ENCODE assay signal across 26 cellular contexts in genomic region chr16:15947983-15948509, GRCh38. TPM values are rescaled to one million over a fixed set of nuclear protein-coding genes. Genes with fewer than 3 reads are reported as not detected.
DNase-seq lines count a peak whose midpoint lies in the region; ATAC-seq, FAIRE-seq and TF ChIP-seq lines count a peak whose summit lies in the region.
"Had no signal": no experiment of that assay in that cellular context is flagged by ENCODE, and none has a peak within 500 bp of the region (broad histone marks: within the 10 kb centered on the region; RNA-seq: fewer than 3 reads in every experiment).

No MANE protein-coding gene starts in this region.

- H3K27ac Mint-ChIP-seq in CD8-positive, alpha-beta memory T cell, result peak overlapping the region in 1 of 8 donors; percentile 63
- H3K27ac Mint-ChIP-seq in immature natural killer cell, result no peak overlapping the region

- no peaks in the 10 kb centered on the region for H3K27me3 ChIP-seq in CD8-positive, alpha-beta memory T cell (ENCODE audit: insufficient read depth, low read length, poor library complexity, severe bottlenecking)
- no peaks in the 10 kb centered on the region for H3K27me3 ChIP-seq in small intestine (ENCODE audit: control insufficient read depth in 2 of 2, insufficient read depth in 2 of 2, low read length in 2 of 2)
- H3K27me3 ChIP-seq: adrenal gland, heart left ventricle, SJSA1, upper lobe of left lung had no signal

- H3K27me3 Mint-ChIP-seq in CD8-positive, alpha-beta memory T cell, result peaks cover 0 to 5% of the 10 kb centered on the region in 2 donors
- H3K27me3 Mint-ChIP-seq in immature natural killer cell (ENCODE audit: low read depth in 3 of 3), result peaks cover 5 to 14% (median 9%) of the 10 kb centered on the region in 3 donors
- H3K27me3 Mint-ChIP-seq: activated CD8-positive, alpha-beta memory T cell treated with anti-CD3 and anti-CD28 coated beads, Interleukin-2, amount 10 ng/mL, durations not matched to agents 7 days and 5 days had no signal

- H3K9me3 Mint-ChIP-seq in CD8-positive, alpha-beta memory T cell, result no peaks in the 10 kb centered on the region
- H3K9me3 Mint-ChIP-seq in immature natural killer cell, result no peaks in the 10 kb centered on the region
- H3K9me3 Mint-ChIP-seq: activated T-cell treated with anti-CD3 and anti-CD28 coated beads, Interleukin-2, amount 50 U/mL, for 4 hours; endodermal cell had no signal

- CTCF ChIA-PET in CD8-positive, alpha-beta memory T cell (lab: Charles Lee), result interaction anchor here (0.7 to 1.4 kb wide), 2 partner anchors 9 to 126 kb away, joined by 3 read pairs; no protein-coding TSS in a partner anchor
- CTCF ChIA-PET in RWPE1 (lab: Yijun Ruan, JAX), result no interaction called here

- no peak for DNase-seq in CD8-positive, alpha-beta memory T cell
- DNase-seq in RWPE1 (ENCODE audit: low spot score) (no peak), immature natural killer cell (no peak), small intestine (peak; percentile 44), activated gamma-delta T cell treated with Interleukin-2 at 50 U/mL for 16 hours (no peak), frontal cortex (ENCODE audit: low spot score in 2 of 2) (no peak)
- DNase-seq: activated naive CD4-positive, alpha-beta T cell; activated T-cell treated with anti-CD3 and anti-CD28 coated beads, Interleukin-2, amount 50 U/mL, for 4 hours; adrenal gland; dermis blood vessel endothelial cell; endodermal cell; foreskin fibroblast; H7; heart left ventricle; left ventricle myocardium superior; NCI-H1694; NCI-H446 treated with DMSO at 0.1 percent for 48 hours; occipital lobe; stimulated activated CD4-positive, alpha-beta T cell treated with anti-CD3 and anti-CD28 coated beads, Interleukin-15, amount 100 ng/mL, for 24 hours; stimulated activated CD4-positive, alpha-beta T cell treated with anti-CD3 and anti-CD28 coated beads, Interleukin-4, amount 100 ng/mL, for 4 hours; upper lobe of left lung had no signal

- no peak for ATAC-seq in HG03025 (IDR thresholded peaks at IDR 0.05; ENCODE audit: low FRiP score, unreplicated experiment)
- ATAC-seq: activated T-cell treated with anti-CD3 and anti-CD28 coated beads, Interleukin-2, amount 50 U/mL, for 4 hours; heart left ventricle; left ventricle myocardium superior had no signal

- H3K4me3 Mint-ChIP-seq in CD8-positive, alpha-beta memory T cell, result peak overlapping the region in 4 of 7 donors; percentile 4 to 98 (median 16)
- peak overlapping the region in 3 of 5 donors; percentile 7 to 92 (median 90) for H3K4me3 Mint-ChIP-seq in immature natural killer cell

- TF ChIP-seq CTCF in RWPE1 (conservative IDR thresholded peaks at IDR 0.05; ENCODE audit: low read depth), result no peak

- H3K9me3 ChIP-seq in CD8-positive, alpha-beta memory T cell (ENCODE audit: low read length), result no peaks in the 10 kb centered on the region
- H3K9me3 ChIP-seq in small intestine (ENCODE audit: control insufficient read depth, low read depth), result no peaks in the 10 kb centered on the region
- H3K9me3 ChIP-seq: adrenal gland, esophagus muscularis mucosa, heart left ventricle, SJSA1, upper lobe of left lung had no signal

- 47 to 71% (median 68%) methylated on average over 4 of the region's 4 CpGs for WGBS in small intestine, 3 donors

- POLR2A ChIA-PET in CD8-positive, alpha-beta memory T cell (lab: Charles Lee), result interaction anchor here (1.2 to 1.3 kb wide), 2 partner anchors 12 to 60 kb away, joined by 3 read pairs; partner anchors contain the start of gene CEP20
- POLR2A ChIA-PET in RWPE1 (lab: Yijun Ruan, JAX; ENCODE audit: low non-redundant PET), result no interaction called here

- no peaks in the 10 kb centered on the region for H3K36me3 ChIP-seq in CD8-positive, alpha-beta memory T cell (ENCODE audit: insufficient read depth, low read length)
- H3K36me3 ChIP-seq in small intestine (ENCODE audit: control insufficient read depth in 2 of 2, insufficient read depth in 2 of 2, low read length in 2 of 2), result no peaks in the 10 kb centered on the region
- H3K36me3 ChIP-seq: adrenal gland, esophagus muscularis mucosa, heart left ventricle, upper lobe of left lung had no signal

- peaks cover 0 to 16% (median 1%) of the 10 kb centered on the region in 3 donors for H3K36me3 Mint-ChIP-seq in CD8-positive, alpha-beta memory T cell
- no peaks in the 10 kb centered on the region for H3K36me3 Mint-ChIP-seq in immature natural killer cell

- H3K4me3 ChIP-seq in CD8-positive, alpha-beta memory T cell (ENCODE audit: low read length), result no peak overlapping the region
- H3K4me3 ChIP-seq in small intestine (ENCODE audit: low read depth in 1 of 2, low read length in 2 of 2), result no peak overlapping the region

- no peak overlapping the region for H3K27ac ChIP-seq in CD8-positive, alpha-beta memory T cell (ENCODE audit: low read depth, low read length)
- H3K27ac ChIP-seq in RWPE1 (peak overlapping the region; percentile 89), small intestine (ENCODE audit: low read depth in 1 of 2, low read length in 1 of 2) (peak overlapping the region in 1 of 2 donors; percentile 18)
- H3K27ac ChIP-seq: adrenal gland had no signal

- peaks cover 30 to 37% (median 36%) of the 10 kb centered on the region in 3 donors for H3K4me1 Mint-ChIP-seq in CD8-positive, alpha-beta memory T cell
- H3K4me1 Mint-ChIP-seq in immature natural killer cell, result peaks cover 30 to 32% of the 10 kb centered on the region in 2 donors

- FAIRE-seq in small intestine (lab: Jason Lieb, UNC) (no peak), frontal cortex (lab: Jason Lieb, UNC) (no peak)
- FAIRE-seq: keratinocyte had no signal

- H3K4me1 ChIP-seq in CD8-positive, alpha-beta memory T cell (ENCODE audit: insufficient read depth, low read length), result peaks cover 27% of the 10 kb centered on the region
- H3K4me1 ChIP-seq in small intestine (ENCODE audit: control insufficient read depth in 2 of 2, insufficient read depth in 1 of 2, low read depth in 1 of 2, low read length in 1 of 2), result peaks cover 0 to 15% of the 10 kb centered on the region in 2 donors

RNA-seq across cellular contexts. Expression of gene ABCC1, which starts 1.4 kb away (rescaled TPM):
- 10 to 100 TPM; 64.6 to 64.8 TPM for total RNA-seq in CD8-positive, alpha-beta memory T cell
- polyA plus RNA-seq in CD8-positive, alpha-beta memory T cell, result 9.9 TPM
- 1 to 10 TPM; 2.3 to 3.6 (median 2.3) TPM for polyA plus RNA-seq in immature natural killer cell
- 10 to 100 TPM in 1 of 3 donors, under 1 TPM in 2; 0.54 to 12.4 (median 0.89) TPM for polyA plus RNA-seq in small intestine
- 8.2 TPM for total RNA-seq in frontal cortex

RNA-seq across cellular contexts. Expression of gene CEP20, which starts 59.6 kb away (rescaled TPM):
- total RNA-seq in CD8-positive, alpha-beta memory T cell, result 10 to 100 TPM; 39.6 to 46.1 TPM
- polyA plus RNA-seq in CD8-positive, alpha-beta memory T cell, result 32.5 TPM
- polyA plus RNA-seq in immature natural killer cell (10 to 100 TPM; 32.2 to 41.9 (median 35.8) TPM), small intestine (10 to 100 TPM; 10.7 to 27.1 (median 15.4) TPM)
- total RNA-seq in frontal cortex, result 44.8 TPM
